Comparison of ENCODE assay signal across 12 cellular contexts in genomic region chr19:48491793-48492123, GRCh38. TPM values are rescaled to one million over a fixed set of nuclear protein-coding genes. Genes with fewer than 3 reads are reported as not detected.
A peak's percentile ranks its signal among the peaks of the same experiment; 100 is the strongest.
DNase-seq lines count a peak whose midpoint lies in the region; ATAC-seq, FAIRE-seq and TF ChIP-seq lines count a peak whose summit lies in the region.
"Had no signal": no experiment of that assay in that cellular context is flagged by ENCODE, and none has a peak within 500 bp of the region (broad histone marks: within the 10 kb centered on the region; RNA-seq: fewer than 3 reads in every experiment).

No MANE protein-coding gene starts in this region.

- H3K9ac ChIP-seq in SK-N-MC (ENCODE audit: insufficient read length), result no peak overlapping the region
- H3K9ac ChIP-seq in kidney (ENCODE audit: low read length in 2 of 2), result no peak overlapping the region

- no peaks in the 10 kb centered on the region for H3K36me3 ChIP-seq in SK-N-MC (ENCODE audit: insufficient read depth, low read length)
- H3K36me3 ChIP-seq in kidney (ENCODE audit: control insufficient read depth in 1 of 2, insufficient read depth in 2 of 2, low read length in 2 of 2), result no peaks in the 10 kb centered on the region

- peaks cover 0 to 3% of the 10 kb centered on the region in 2 donors for H3K36me3 Mint-ChIP-seq in activated T-cell treated with anti-CD3 and anti-CD28 coated beads, Interleukin-2, amount 50 U/mL, for 72 hours (ENCODE audit: insufficient read depth in 2 of 2)
- peaks cover 12% of the 10 kb centered on the region for H3K36me3 Mint-ChIP-seq in stimulated activated memory B cell treated with anti-CD40 and anti-IgM and Interleukin-4, amounts not matched to agents 10 μg/mL and 1 μg/mL and 100 μg/mL, for 72 hours

- peaks cover 0 to 11% of the 10 kb centered on the region in 2 donors for H3K4me1 ChIP-seq in kidney (ENCODE audit: control insufficient read depth in 1 of 2, insufficient read depth in 1 of 2, low read depth in 1 of 2, low read length in 2 of 2)

- no peak for TF ChIP-seq CTCF in kidney (IDR thresholded peaks at IDR 0.05; ENCODE audit: borderline replicate concordance, extremely low read depth, insufficient read depth)

- intact Hi-C loops in kidney (cut with DNase I), result no loop called here

- no peak for ATAC-seq in activated T-cell treated with anti-CD3 and anti-CD28 coated beads, Interleukin-2, amount 50 U/mL, for 72 hours (replicated peaks in 1 of 2)
- no peak for ATAC-seq in stimulated activated memory B cell treated with anti-CD40 and anti-IgM and Interleukin-4, amounts not matched to agents 10 μg/mL and 1 μg/mL and 100 μg/mL, for 72 hours
- no peak for ATAC-seq in GM19452 (IDR thresholded peaks at IDR 0.05; ENCODE audit: unreplicated experiment)
- ATAC-seq: left colon had no signal

- DNase-seq in activated T-cell treated with anti-CD3 and anti-CD28 coated beads, Interleukin-2, amount 50 U/mL, for 72 hours, result no peak
- DNase-seq in activated T-cell treated with anti-CD3 and anti-CD28 coated beads, Interleukin-2, amount 50 U/mL, for 1 hour, result no peak
- DNase-seq in SK-N-MC (ENCODE audit: low read depth, low spot score) (no peak), HuH-7.5 (ENCODE audit: low spot score) (no peak), kidney (no peak)
- DNase-seq: GF-D8, NCI-H524 treated with DMSO at 0.1 percent for 48 hours had no signal

- no peak for FAIRE-seq in kidney (lab: Jason Lieb, UNC)

- H3K4me3 ChIP-seq in SK-N-MC (peak overlapping the region; percentile 54), iPS-11a (ENCODE audit: low read depth, low read length) (peak overlapping the region; percentile 30), kidney (ENCODE audit: low read length in 2 of 2) (no peak overlapping the region)

- no peaks in the 10 kb centered on the region for H3K9me3 Mint-ChIP-seq in activated T-cell treated with anti-CD3 and anti-CD28 coated beads, Interleukin-2, amount 50 U/mL, for 72 hours
- peaks cover 5% of the 10 kb centered on the region for H3K9me3 Mint-ChIP-seq in stimulated activated memory B cell treated with anti-CD40 and anti-IgM and Interleukin-4, amounts not matched to agents 10 μg/mL and 1 μg/mL and 100 μg/mL, for 72 hours

- H3K9me3 ChIP-seq in SK-N-MC (ENCODE audit: low read depth, low read length) (no peaks in the 10 kb centered on the region), kidney (ENCODE audit: control insufficient read depth in 1 of 2, low read length in 2 of 2) (no peaks in the 10 kb centered on the region)

- peaks cover 56% of the 10 kb centered on the region for H3K27me3 Mint-ChIP-seq in activated T-cell treated with anti-CD3 and anti-CD28 coated beads, Interleukin-2, amount 50 U/mL, for 72 hours (ENCODE audit: low read depth)
- peaks cover 74% of the 10 kb centered on the region for H3K27me3 Mint-ChIP-seq in stimulated activated memory B cell treated with anti-CD40 and anti-IgM and Interleukin-4, amounts not matched to agents 10 μg/mL and 1 μg/mL and 100 μg/mL, for 72 hours

- no peak overlapping the region for H3K27ac Mint-ChIP-seq in activated T-cell treated with anti-CD3 and anti-CD28 coated beads, Interleukin-2, amount 50 U/mL, for 72 hours
- H3K27ac Mint-ChIP-seq in stimulated activated memory B cell treated with anti-CD40 and anti-IgM and Interleukin-4, amounts not matched to agents 10 μg/mL and 1 μg/mL and 100 μg/mL, for 72 hours, result peak overlapping the region; percentile 13

- H3K27ac ChIP-seq in SK-N-MC (peak overlapping the region; percentile 46), kidney (ENCODE audit: low read depth in 2 of 2, low read length in 2 of 2) (no peak overlapping the region)

- peaks cover 34% of the 10 kb centered on the region for H3K4me1 Mint-ChIP-seq in activated T-cell treated with anti-CD3 and anti-CD28 coated beads, Interleukin-2, amount 50 U/mL, for 72 hours (ENCODE audit: low read depth)
- H3K4me1 Mint-ChIP-seq in stimulated activated memory B cell treated with anti-CD40 and anti-IgM and Interleukin-4, amounts not matched to agents 10 μg/mL and 1 μg/mL and 100 μg/mL, for 72 hours, result peaks cover 47% of the 10 kb centered on the region

- peak overlapping the region; percentile 65 to 84 for H3K4me3 Mint-ChIP-seq in activated T-cell treated with anti-CD3 and anti-CD28 coated beads, Interleukin-2, amount 50 U/mL, for 72 hours
- peak overlapping the region; percentile 36 for H3K4me3 Mint-ChIP-seq in stimulated activated memory B cell treated with anti-CD40 and anti-IgM and Interleukin-4, amounts not matched to agents 10 μg/mL and 1 μg/mL and 100 μg/mL, for 72 hours

RNA-seq across cellular contexts. Expression of gene LMTK3, which starts 19.9 kb away (rescaled TPM):
- 1 to 10 TPM; 6.0 to 6.6 TPM for total RNA-seq in activated T-cell treated with anti-CD3 and anti-CD28 coated beads, Interleukin-2, amount 50 U/mL, for 72 hours
- total RNA-seq in kidney, result 8.4 TPM
- polyA plus RNA-seq in kidney (ENCODE audit: insufficient read depth, low read depth, low replicate concordance), result 4.2 TPM
- total RNA-seq: subcutaneous adipose tissue had no signal

RNA-seq across cellular contexts. Expression of gene CYTH2, which starts 22.6 kb away (rescaled TPM):
- total RNA-seq in activated T-cell treated with anti-CD3 and anti-CD28 coated beads, Interleukin-2, amount 50 U/mL, for 72 hours, result 10 to 100 TPM; 59.4 to 68.3 TPM
- total RNA-seq in kidney, result 96.1 TPM
- polyA plus RNA-seq in kidney (ENCODE audit: insufficient read depth, low read depth, low replicate concordance), result 51.0 TPM

RNA-seq across cellular contexts. Expression of gene KCNJ14, which starts 36.4 kb away (rescaled TPM):
- 1 to 10 TPM; 3.2 to 5.0 TPM for total RNA-seq in activated T-cell treated with anti-CD3 and anti-CD28 coated beads, Interleukin-2, amount 50 U/mL, for 72 hours
- 1.0 TPM for total RNA-seq in kidney
- 0.28 TPM for polyA plus RNA-seq in kidney (ENCODE audit: insufficient read depth, low read depth, low replicate concordance)

RNA-seq across cellular contexts. Expression of gene GRWD1, which starts 46.0 kb away (rescaled TPM):
- 10 to 100 TPM; 27.0 to 38.2 TPM for total RNA-seq in activated T-cell treated with anti-CD3 and anti-CD28 coated beads, Interleukin-2, amount 50 U/mL, for 72 hours
- total RNA-seq in kidney, result 34.0 TPM
- polyA plus RNA-seq in kidney (ENCODE audit: insufficient read depth, low read depth, low replicate concordance), result 19.0 TPM

Comparison
In these comparisons a context has a peak if more than half of its experiments do, and no peak if none do; other contexts are left out.
1. H3K4me3 ChIP-seq: peak in SK-N-MC (single experiment) and iPS-11a (single experiment); none in kidney (0 of 2).